Comparison of ENCODE assay signal across 9 cellular contexts in the genomic region with DNA sequence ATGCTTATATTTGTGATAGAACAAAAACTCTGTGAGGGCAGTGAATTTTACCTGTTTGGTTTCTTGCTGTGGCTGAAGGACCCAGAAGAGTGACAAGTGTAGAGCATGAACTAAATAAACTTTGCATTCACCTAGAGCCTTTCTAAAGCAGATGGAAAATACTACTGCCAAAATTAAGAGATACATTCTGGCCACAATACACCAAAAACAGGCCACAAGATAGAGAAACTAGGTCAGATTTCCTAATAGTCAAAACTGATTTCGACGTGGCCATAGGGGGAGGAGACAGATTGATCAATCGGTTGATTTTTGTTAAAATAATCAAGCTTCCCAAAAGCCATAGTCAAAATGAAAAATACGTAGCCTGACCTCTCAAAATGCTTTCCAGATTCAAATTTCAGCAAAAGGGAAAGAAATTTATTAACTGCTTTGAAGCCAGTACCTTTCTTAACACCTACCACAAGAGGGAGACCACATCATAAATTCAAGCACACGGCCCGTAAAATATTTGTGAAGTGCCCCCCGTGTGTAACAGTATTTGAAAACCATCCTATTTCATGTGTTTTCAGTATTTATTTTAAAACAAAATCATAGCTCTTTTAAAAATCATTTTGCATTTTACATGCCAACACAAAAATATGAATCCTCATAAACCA.
A peak's percentile ranks its signal among the peaks of the same experiment; 100 is the strongest.
DNase-seq lines count a peak whose midpoint lies in the region; ATAC-seq and TF ChIP-seq lines count a peak whose summit lies in the region.
"Had no signal": no experiment of that assay in that cellular context is flagged by ENCODE, and none has a peak within 500 bp of the region (broad histone marks: within the 10 kb centered on the region; RNA-seq: fewer than 3 reads in every experiment).

No MANE protein-coding gene starts in this region.

- peak; percentile 9 for DNase-seq in DMS114 treated with DMSO at 0.1 percent for 48 hours (lab: John Stamatoyannopoulos, UW; ENCODE audit: unreplicated experiment)
- DNase-seq in LHCN-M2 (ENCODE audit: low read depth) = peak; percentile 29
- DNase-seq in left kidney (ENCODE audit: low read depth, low spot score) = peak; percentile 67
- no peak for DNase-seq in stimulated activated CD4-positive, alpha-beta T cell treated with anti-CD3 and anti-CD28 coated beads, Interleukin-4, amount 100 ng/mL, for 1 hour
- no peak for DNase-seq in activated CD4-positive, CD25-positive, alpha-beta regulatory T cell treated with anti-CD3 and anti-CD28 coated beads, Interleukin-2, amount 50 U/mL, for 72 hours
- no peak for DNase-seq in stimulated activated CD4-positive, alpha-beta T cell treated with anti-CD3 and anti-CD28 coated beads, Interleukin-2, amount 100 ng/mL, for 48 hours
- DNase-seq: MG63 had no signal

- no peak overlapping the region for H3K4me3 ChIP-seq in WI38 (ENCODE audit: low read depth, low read length)
- H3K4me3 ChIP-seq: MG63 had no signal

- ATAC-seq in GM21381 (IDR thresholded peaks at IDR 0.05; ENCODE audit: unreplicated experiment) = no peak

- peak; percentile 27; the same call in 1 of the 2 replicates for TF ChIP-seq CTCF in WI38 (IDR thresholded peaks at IDR 0.05; ENCODE audit: low read depth, low read length)

Comparison
In these comparisons a context has a peak if more than half of its experiments do, and no peak if none do; other contexts are left out.
1. DNase-seq: peak in DMS114 treated with DMSO at 0.1 percent for 48 hours (single experiment), LHCN-M2 (single experiment) and left kidney (single experiment); none in stimulated activated CD4-positive, alpha-beta T cell treated with anti-CD3 and anti-CD28 coated beads, Interleukin-4, amount 100 ng/mL, for 1 hour (single experiment), activated CD4-positive, CD25-positive, alpha-beta regulatory T cell treated with anti-CD3 and anti-CD28 coated beads, Interleukin-2, amount 50 U/mL, for 72 hours (single experiment) and stimulated activated CD4-positive, alpha-beta T cell treated with anti-CD3 and anti-CD28 coated beads, Interleukin-2, amount 100 ng/mL, for 48 hours (0 of 2).